In the genomic region with DNA sequence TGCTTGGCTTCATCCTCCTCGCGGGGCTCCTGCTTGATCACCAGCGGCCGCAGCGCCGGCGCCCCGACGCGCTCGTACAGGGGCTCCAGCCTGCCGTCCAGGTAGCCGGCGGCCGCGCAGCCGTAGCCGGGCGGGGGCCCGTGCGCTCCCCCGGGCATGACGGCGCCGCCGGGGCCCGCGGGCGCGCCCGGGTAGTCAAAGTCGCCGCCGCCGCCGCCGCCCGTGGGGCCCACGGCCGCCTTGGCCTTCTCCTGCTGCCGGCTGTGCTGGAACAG, we compare ENCODE assay signal across 9 cellular contexts. TPM values are rescaled to one million over a fixed set of nuclear protein-coding genes. Genes with fewer than 3 reads are reported as not detected.
DNase-seq lines count a peak whose midpoint lies in the region; ATAC-seq and TF ChIP-seq lines count a peak whose summit lies in the region.
"Had no signal": no experiment of that assay in that cellular context is flagged by ENCODE, and none has a peak within 500 bp of the region (broad histone marks: within the 10 kb centered on the region; RNA-seq: fewer than 3 reads in every experiment).

No MANE protein-coding gene starts in this region.

- peak overlapping the region; percentile 45 for H3K4me3 ChIP-seq in AG04449 (ENCODE audit: low read depth, low read length)
- peak overlapping the region; percentile 31 for H3K4me3 ChIP-seq in Jurkat, Clone E6-1 (ENCODE audit: low read length)
- peak overlapping the region; percentile 46 for H3K4me3 ChIP-seq in epithelial cell of proximal tubule (ENCODE audit: low read depth, low read length)
- H3K4me3 ChIP-seq in neuron (ENCODE audit: low read length): peak overlapping the region; percentile 62

- TF ChIP-seq CTCF in AG04449 (IDR thresholded peaks at IDR 0.05; ENCODE audit: insufficient read depth, low read length, missing control alignments): no peak
- TF ChIP-seq CTCF in epithelial cell of proximal tubule (conservative IDR thresholded peaks at IDR 0.05; ENCODE audit: low read depth, low read length): no peak

- peaks cover 47% of the 10 kb centered on the region for H3K27me3 ChIP-seq in neuron (ENCODE audit: insufficient read depth, low read length)

- peaks cover 5% of the 10 kb centered on the region for H3K9me3 ChIP-seq in neuron (ENCODE audit: low read length)

- ATAC-seq in GM21786 (IDR thresholded peaks at IDR 0.05; ENCODE audit: unreplicated experiment) (no peak), GM18867 (IDR thresholded peaks at IDR 0.05; ENCODE audit: unreplicated experiment) (no peak)

- intact Hi-C loops in posterior cingulate gyrus (cut with DNase I): loop anchor here (2.0 to 10.0 kb wide), 2 partner anchors 71 to 103 kb away; a partner anchor contains a TSS

- no peaks in the 10 kb centered on the region for H3K36me3 ChIP-seq in neuron (ENCODE audit: insufficient read depth, low read length)

- DNase-seq in AG04449 (ENCODE audit: low read depth, low spot score): no peak
- no peak for DNase-seq in Jurkat, Clone E6-1 (ENCODE audit: low read depth, low spot score)
- DNase-seq in epithelial cell of proximal tubule (ENCODE audit: low read depth): no peak
- DNase-seq in posterior cingulate gyrus: no peak
- no peak for DNase-seq in NCI-H1048 (lab: John Stamatoyannopoulos, UW)

- CTCF ChIA-PET in AG04449 (lab: Yijun Ruan, JAX): interaction anchor here (0.8 to 2.4 kb wide), 10 partner anchors 16 to 129 kb away, joined by 3 to 8 read pairs (median 4); no protein-coding TSS in a partner anchor

- no peak overlapping the region for H2AFZ ChIP-seq in neuron (ENCODE audit: low read depth, low read length)

- H3K4me1 ChIP-seq in neuron (ENCODE audit: insufficient read depth, low read length): peaks cover 9% of the 10 kb centered on the region

- POLR2A ChIA-PET in AG04449 (lab: Yijun Ruan, JAX): no interaction called here

RNA-seq across cellular contexts. Expression of a gene that starts 0.5 kb away (rescaled TPM):
- 3.4 TPM for polyA plus RNA-seq in Jurkat, Clone E6-1 (2012; ENCODE audit: insufficient read depth, insufficient read length)
- total RNA-seq in epithelial cell of proximal tubule: 2.5 and 2.9 TPM in 2 replicates
- total RNA-seq: M059J had no signal
